Comparison of ENCODE assay signal across 8 cellular contexts in the genomic region with DNA sequence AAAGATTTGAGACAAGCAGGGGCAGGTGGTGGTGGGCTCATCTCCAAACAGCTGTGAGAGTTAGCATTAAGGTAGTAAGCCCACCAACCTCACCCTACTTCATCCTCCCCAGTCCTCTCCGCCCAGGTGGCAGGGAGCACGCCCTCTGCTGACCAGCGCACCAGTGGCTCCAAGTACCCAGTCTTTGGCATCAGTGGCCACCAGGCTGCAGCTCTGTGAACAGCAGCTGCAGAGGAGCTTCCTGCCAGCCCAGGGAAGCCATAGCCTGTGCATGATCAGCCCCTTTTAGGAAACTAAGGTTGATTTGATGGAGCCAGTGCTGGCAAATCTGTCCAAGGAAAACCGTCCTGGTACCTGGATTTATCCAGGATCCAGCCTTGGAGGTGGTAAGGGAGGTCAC. TPM values are rescaled to one million over a fixed set of nuclear protein-coding genes. Genes with fewer than 3 reads are reported as not detected.
A peak's percentile ranks its signal among the peaks of the same experiment; 100 is the strongest.
DNase-seq lines count a peak whose midpoint lies in the region; ATAC-seq, FAIRE-seq and TF ChIP-seq lines count a peak whose summit lies in the region.

No MANE protein-coding gene starts in this region.

- TF ChIP-seq CTCF in PC-9 (conservative IDR thresholded peaks at IDR 0.05) (peak; percentile 56; the same call in 1 of the 2 replicates), endothelial cell of umbilical vein (IDR thresholded peaks at IDR 0.05; ENCODE audit: extremely low read depth in 1 of 2, insufficient read depth in 1 of 2, low read depth in 1 of 2, low read length in 2 of 2) (peak; percentile 58 to 83), parathyroid adenoma (IDR thresholded peaks at IDR 0.05) (peak; percentile 26)

- no peaks in the 10 kb centered on the region for H3K9me2 ChIP-seq in PC-9 (ENCODE audit: insufficient read depth)

- POLR2A ChIA-PET in PC-9 (lab: Charles Lee; ENCODE audit: unreplicated experiment) = interaction anchor here (0.7 kb wide), 1 partner anchor 10 kb away, joined by 4 read pairs; no protein-coding TSS in a partner anchor
- POLR2A ChIA-PET in endothelial cell of umbilical vein (lab: Charles Lee) = no interaction called here

- no TSS peak for BruUV-seq in PC-9 (replicated peaks; lab: Mats Ljungman, UMichigan)
- no TSS peak for BruUV-seq in endothelial cell of umbilical vein (replicated peaks; lab: Mats Ljungman, UMichigan)

- FAIRE-seq in endothelial cell of umbilical vein (lab: Jason Lieb, UNC) = peak; percentile 77

- H4K8ac ChIP-seq in neuronal stem cell (ENCODE audit: low read depth, low read length) = no peak overlapping the region

- H3K27me3 ChIP-seq in PC-9 (ENCODE audit: insufficient read depth, low read depth) = no peaks in the 10 kb centered on the region
- H3K27me3 ChIP-seq in endothelial cell of umbilical vein (ENCODE audit: control insufficient read depth in 2 of 2, insufficient read depth in 2 of 2, low read length in 2 of 2) = peaks cover 0 to 2% of the 10 kb centered on the region in 2 experiments
- no peaks in the 10 kb centered on the region for H3K27me3 ChIP-seq in parathyroid adenoma (ENCODE audit: control insufficient read depth, insufficient read depth, low read length)
- H3K27me3 ChIP-seq in neuronal stem cell (ENCODE audit: control insufficient read depth in 3 of 3, insufficient read depth in 3 of 3, low read depth in 1 of 3, low read length in 3 of 3) = no peaks in the 10 kb centered on the region

- CTCF ChIA-PET in PC-9 (lab: Charles Lee) = interaction anchor here (1.0 to 1.3 kb wide), 2 partner anchors 17 to 47 kb away, joined by 3 read pairs; no protein-coding TSS in a partner anchor
- CTCF ChIA-PET in endothelial cell of umbilical vein (lab: Charles Lee) = interaction anchor here (0.6 to 9.5 kb wide), 24 partner anchors 8 to 306 kb away, joined by 3 to 140 read pairs (median 6); a partner anchor contains a TSS

- ATAC-seq in HG03025 (IDR thresholded peaks at IDR 0.05; ENCODE audit: low FRiP score, unreplicated experiment) = peak; percentile 55

- no peak overlapping the region for H2BK15ac ChIP-seq in neuronal stem cell (ENCODE audit: low read length)

- H3K79me1 ChIP-seq in neuronal stem cell (ENCODE audit: low read depth, low read length) = no peaks in the 10 kb centered on the region

- no peaks in the 10 kb centered on the region for H3K9me3 ChIP-seq in PC-9 (ENCODE audit: insufficient read depth, low read depth)
- no peaks in the 10 kb centered on the region for H3K9me3 ChIP-seq in endothelial cell of umbilical vein (replicated peaks; ENCODE audit: control insufficient read depth, insufficient read depth, low read length)
- H3K9me3 ChIP-seq in parathyroid adenoma (ENCODE audit: control insufficient read depth, low read length) = no peaks in the 10 kb centered on the region
- no peaks in the 10 kb centered on the region for H3K9me3 ChIP-seq in neuronal stem cell (replicated peaks in 1 of 2; ENCODE audit: control insufficient read depth in 2 of 2, insufficient read depth in 1 of 2, low read depth in 1 of 2, low read length in 2 of 2)

- H2BK120ac ChIP-seq in neuronal stem cell (ENCODE audit: low read depth, low read length) = no peak overlapping the region

- no peak overlapping the region for H3K18ac ChIP-seq in neuronal stem cell (ENCODE audit: low read length)

- no peak overlapping the region for H3K14ac ChIP-seq in neuronal stem cell (ENCODE audit: low read length)

- H3K4me1 ChIP-seq in PC-9 (replicated peaks; ENCODE audit: insufficient read depth) = no peaks in the 10 kb centered on the region
- no peaks in the 10 kb centered on the region for H3K4me1 ChIP-seq in endothelial cell of umbilical vein (ENCODE audit: control insufficient read depth, extremely low read depth, insufficient read depth, low read length)
- H3K4me1 ChIP-seq in parathyroid adenoma = no peaks in the 10 kb centered on the region
- peaks cover 2 to 10% of the 10 kb centered on the region in 2 donors for H3K4me1 ChIP-seq in neuronal stem cell (ENCODE audit: control insufficient read depth in 2 of 2, insufficient read depth in 1 of 2, low read depth in 1 of 2, low read length in 2 of 2)

- H3K9me1 ChIP-seq in endothelial cell of umbilical vein (replicated peaks; ENCODE audit: control insufficient read depth, extremely low read depth, insufficient read depth, low read length) = no peaks in the 10 kb centered on the region

- H3K27ac ChIP-seq in PC-9 (no peak overlapping the region), endothelial cell of umbilical vein (ENCODE audit: insufficient read depth, low read depth, low read length) (no peak overlapping the region), parathyroid adenoma (no peak overlapping the region), neuronal stem cell (replicated peaks; ENCODE audit: low read length) (no peak overlapping the region)

- no peak overlapping the region for H3K4me2 ChIP-seq in PC-9
- no peak overlapping the region for H3K4me2 ChIP-seq in endothelial cell of umbilical vein (ENCODE audit: insufficient read depth, low read length)
- no peak overlapping the region for H3K4me2 ChIP-seq in parathyroid adenoma (ENCODE audit: low read length)
- H3K4me2 ChIP-seq in neuronal stem cell (ENCODE audit: insufficient read depth, low read length, poor library complexity, severe bottlenecking) = no peak overlapping the region

- no peak for TF ChIP-seq POLR2A in endothelial cell of umbilical vein (IDR thresholded peaks at IDR 0.05; ENCODE audit: low read depth, low read length)

- no peaks in the 10 kb centered on the region for H3K36me3 ChIP-seq in PC-9 (ENCODE audit: low read depth)
- no peaks in the 10 kb centered on the region for H3K36me3 ChIP-seq in endothelial cell of umbilical vein (ENCODE audit: control insufficient read depth in 2 of 2, extremely low read depth in 1 of 2, insufficient read depth in 2 of 2, low read length in 2 of 2)
- no peaks in the 10 kb centered on the region for H3K36me3 ChIP-seq in parathyroid adenoma (ENCODE audit: control insufficient read depth, insufficient read depth, low read length)
- H3K36me3 ChIP-seq in neuronal stem cell (replicated peaks in 1 of 2; ENCODE audit: control insufficient read depth in 2 of 2, insufficient read depth in 2 of 2, low read length in 2 of 2) = no peaks in the 10 kb centered on the region

- no peak overlapping the region for H2AK5ac ChIP-seq in neuronal stem cell (ENCODE audit: low read depth, low read length)

- no peak overlapping the region for H2BK12ac ChIP-seq in neuronal stem cell (ENCODE audit: low read length)

- H3K9ac ChIP-seq in endothelial cell of umbilical vein (replicated peaks; ENCODE audit: extremely low read depth, insufficient read depth, low read length) (no peak overlapping the region), parathyroid adenoma (no peak overlapping the region), neuronal stem cell (ENCODE audit: low read depth, low read length, poor library complexity) (no peak overlapping the region)

- intact Hi-C loops in PC-9 (cut with micrococcal nuclease; ENCODE audit: unreplicated experiment) = no loop called here
- intact Hi-C loops in endothelial cell of umbilical vein (cut with micrococcal nuclease) = loop anchor here (1.0 to 2.0 kb wide), 5 partner anchors 17 to 275 kb away; no protein-coding TSS in a partner anchor

- H3K79me2 ChIP-seq in PC-9 (ENCODE audit: low read depth) (no peaks in the 10 kb centered on the region), endothelial cell of umbilical vein (ENCODE audit: control insufficient read depth, insufficient read depth, low read length) (no peaks in the 10 kb centered on the region), parathyroid adenoma (no peaks in the 10 kb centered on the region)

- H2AFZ ChIP-seq in PC-9 (no peak overlapping the region), endothelial cell of umbilical vein (ENCODE audit: low read depth, low read length) (no peak overlapping the region), parathyroid adenoma (no peak overlapping the region), neuronal stem cell (ENCODE audit: low read length) (no peak overlapping the region)

- H3K4me3 ChIP-seq in PC-9 (no peak overlapping the region), endothelial cell of umbilical vein (replicated peaks in 1 of 3; ENCODE audit: insufficient read depth in 1 of 3, low read depth in 1 of 3, low read length in 3 of 3) (no peak overlapping the region), parathyroid adenoma (ENCODE audit: low read depth, low read length) (no peak overlapping the region), neuronal stem cell (ENCODE audit: low read length in 2 of 2) (no peak overlapping the region)

- no peak overlapping the region for H4K91ac ChIP-seq in neuronal stem cell (ENCODE audit: low read depth, low read length, poor library complexity)

- no peaks in the 10 kb centered on the region for H3F3A ChIP-seq in PC-9 (ENCODE audit: insufficient read depth, low read depth)

- H3K4ac ChIP-seq in neuronal stem cell (ENCODE audit: low read length) = no peak overlapping the region

- DNase-seq in SIG-M5 treated with dmso at 0.1 percent for 504 hours (lab: John Stamatoyannopoulos, UW; ENCODE audit: unreplicated experiment) = peak; percentile 41
- no peak for DNase-seq in SIG-M5 (lab: John Stamatoyannopoulos, UW)
- DNase-seq in PC-9 = peak; percentile 36 to 37
- DNase-seq in endothelial cell of umbilical vein (ENCODE audit: low read depth, low spot score) = peak; percentile 32
- no peak for DNase-seq in neuronal stem cell (ENCODE audit: low spot score)
- no peak for DNase-seq in stimulated activated CD4-positive, alpha-beta T cell treated with anti-CD3 and anti-CD28 coated beads, Interleukin-4, amount 100 ng/mL, for 24 hours

- no peak overlapping the region for H2BK5ac ChIP-seq in neuronal stem cell (ENCODE audit: low read length)

- no peaks in the 10 kb centered on the region for H4K20me1 ChIP-seq in PC-9 (ENCODE audit: insufficient read depth)
- no peaks in the 10 kb centered on the region for H4K20me1 ChIP-seq in endothelial cell of umbilical vein (replicated peaks; ENCODE audit: control insufficient read depth, extremely low read depth, insufficient read depth, low read length)

- dilution Hi-C loops in endothelial cell of umbilical vein (cut with MboI; ENCODE audit: extremely low pct_ligation_motif_present, low sequenced_read_pairs) = no loop called here

- WGBS in neuronal stem cell (ENCODE audit: extremely low coverage in 2 of 2, insufficient read length in 2 of 2, insufficient replicate concordance in 1 of 2), 2 donors = no CpG with 5 or more reads among the region's 4 CpGs

- H3K23ac ChIP-seq in neuronal stem cell (ENCODE audit: low read depth, low read length, poor library complexity) = no peak overlapping the region

RNA-seq across cellular contexts. Expression of a gene that starts 21.7 kb away (rescaled TPM):
- 25.7 and 26.0 TPM in 2 replicates for total RNA-seq in PC-9 (2021)
- total RNA-seq in endothelial cell of umbilical vein = 153 and 164 TPM in 2 replicates
- polyA plus RNA-seq in endothelial cell of umbilical vein = 221 and 241 TPM in 2 replicates
- 93.2 and 148 TPM in 2 replicates for polyA plus RNA-seq in endothelial cell of umbilical vein (2011; cell fraction: cytosol; rRNA removed)
- 50.3 and 61.3 TPM in 2 replicates for polyA plus RNA-seq in endothelial cell of umbilical vein (2011; cell fraction: nucleus; rRNA removed)
- 90.3 and 91.1 TPM in 2 replicates for polyA plus RNA-seq in endothelial cell of umbilical vein (2012)
- polyA minus RNA-seq in endothelial cell of umbilical vein = 21.3 and 31.6 TPM in 2 replicates
- polyA minus RNA-seq in endothelial cell of umbilical vein (2011; cell fraction: cytosol; rRNA and poly(A)+ RNA removed) = 14.2 TPM
- 12.1 and 21.8 TPM in 2 replicates for polyA minus RNA-seq in endothelial cell of umbilical vein (2011; cell fraction: nucleus; rRNA and poly(A)+ RNA removed)
- polyA plus RNA-seq in neuronal stem cell (2013, experiment 1 of 2) = 11.2 TPM
- 11.2 TPM for polyA plus RNA-seq in neuronal stem cell (2013, experiment 2 of 2)

RNA-seq across cellular contexts. Expression of a gene that starts 39.0 kb away (rescaled TPM):
- total RNA-seq in PC-9 (2021) (not detected in 2 replicates), endothelial cell of umbilical vein (not detected in 2 replicates)
- polyA plus RNA-seq in endothelial cell of umbilical vein = not detected in 2 replicates
- not detected in 2 replicates for polyA plus RNA-seq in endothelial cell of umbilical vein (2011; cell fraction: cytosol; rRNA removed)
- not detected in 2 replicates for polyA plus RNA-seq in endothelial cell of umbilical vein (2011; cell fraction: nucleus; rRNA removed)
- not detected in 2 replicates for polyA plus RNA-seq in endothelial cell of umbilical vein (2012)
- not detected in 2 replicates for polyA minus RNA-seq in endothelial cell of umbilical vein
- not detected for polyA minus RNA-seq in endothelial cell of umbilical vein (2011; cell fraction: cytosol; rRNA and poly(A)+ RNA removed)
- polyA minus RNA-seq in endothelial cell of umbilical vein (2011; cell fraction: nucleus; rRNA and poly(A)+ RNA removed) = not detected in 2 replicates
- polyA plus RNA-seq in neuronal stem cell (2013, experiment 1 of 2) = 15.4 TPM
- 15.2 TPM for polyA plus RNA-seq in neuronal stem cell (2013, experiment 2 of 2)

RNA-seq across cellular contexts. Expression of a gene that starts 59.7 kb away (rescaled TPM):
- total RNA-seq in PC-9 (2021) (0.20 TPM in 1 of 2 replicates, not detected in the other), endothelial cell of umbilical vein (not detected in 2 replicates)
- polyA plus RNA-seq in endothelial cell of umbilical vein = 0.11 TPM in 1 of 2 replicates, not detected in the other
- polyA plus RNA-seq in endothelial cell of umbilical vein (2011; cell fraction: cytosol; rRNA removed) = not detected in 2 replicates
- 0.17 and 0.18 TPM in 2 replicates for polyA plus RNA-seq in endothelial cell of umbilical vein (2011; cell fraction: nucleus; rRNA removed)
- polyA plus RNA-seq in endothelial cell of umbilical vein (2012) = not detected in 2 replicates
- polyA minus RNA-seq in endothelial cell of umbilical vein = 1.00 TPM in 1 of 2 replicates, not detected in the other
- polyA minus RNA-seq in endothelial cell of umbilical vein (2011; cell fraction: cytosol; rRNA and poly(A)+ RNA removed) = not detected
- polyA minus RNA-seq in endothelial cell of umbilical vein (2011; cell fraction: nucleus; rRNA and poly(A)+ RNA removed) = not detected in 2 replicates
- 0.08 TPM for polyA plus RNA-seq in neuronal stem cell (2013, experiment 1 of 2)
- polyA plus RNA-seq in neuronal stem cell (2013, experiment 2 of 2) = 0.06 TPM

Comparison
In these comparisons a context has a peak if more than half of its experiments do, and no peak if none do; other contexts are left out.
1. DNase-seq: peak in SIG-M5 treated with dmso at 0.1 percent for 504 hours (single experiment), PC-9 (2 of 2) and endothelial cell of umbilical vein (single experiment); none in SIG-M5 (single experiment), neuronal stem cell (single experiment) and stimulated activated CD4-positive, alpha-beta T cell treated with anti-CD3 and anti-CD28 coated beads, Interleukin-4, amount 100 ng/mL, for 24 hours (single experiment).
2. Peak in every context shown above with its lines, with median percentiles within 50 percentile points of each other: CTCF ChIP-seq.